ENCODE assay signal across 1 cellular context in genomic region chr3:51941798-51942602, GRCh38.
TF ChIP-seq lines count a peak whose summit lies in the region.

Gene PARP3 (plus strand): TSS chr3:51942363. CDS start chr3:51943356, 993 bp downstream.
Gene RRP9 (minus strand): TSS chr3:51941904. CDS start chr3:51941867, 37 bp downstream.

TF ChIP-seq in H1, 55 proteins besides CTCF, POLR2A, EP300 and RAD21:
- peak; percentile 86 for TF ChIP-seq PHF8 (conservative IDR thresholded peaks at IDR 0.05; ENCODE audit: low read depth, low read length)
- no peak for TF ChIP-seq KDM5A (IDR thresholded peaks at IDR 0.05; ENCODE audit: low read length)
- 0 out of 2 replicates have a peak, but pooled peaks have one; percentile 65 for TF ChIP-seq RXRA (IDR thresholded peaks at IDR 0.05; ENCODE audit: insufficient read depth, low read depth, low read length)
- no peak for TF ChIP-seq CTBP2 (IDR thresholded peaks at IDR 0.05; ENCODE audit: borderline replicate concordance, insufficient read depth, insufficient read length, low read length)
- peak in 1 of 2 experiments; percentile 89; a peak in 2 of 4 replicates for TF ChIP-seq HDAC2 (IDR thresholded peaks at IDR 0.05; ENCODE audit: borderline replicate concordance in 1 of 2, low read depth in 2 of 2, low read length in 2 of 2)
- TF ChIP-seq ASH2L (IDR thresholded peaks at IDR 0.05; ENCODE audit: low read length) = no peak
- TF ChIP-seq KDM4A (IDR thresholded peaks at IDR 0.05; ENCODE audit: low read depth, low read length, severe bottlenecking) = peak; percentile 45
- peak; percentile 27; the same call in 1 of the 2 replicates for TF ChIP-seq ATF3 (IDR thresholded peaks at IDR 0.05; ENCODE audit: insufficient read depth, low read depth, low read length)
- peak; percentile 25; the same call in 1 of the 2 replicates for TF ChIP-seq GABPA (IDR thresholded peaks at IDR 0.05; ENCODE audit: borderline replicate concordance, insufficient read depth, low read length)
- peak; percentile 12 for TF ChIP-seq SAP30 (IDR thresholded peaks at IDR 0.05; ENCODE audit: insufficient read depth, insufficient replicate concordance, low read length)
- TF ChIP-seq JUND (IDR thresholded peaks at IDR 0.05; ENCODE audit: low read length) = no peak
- TF ChIP-seq SP1 (IDR thresholded peaks at IDR 0.05; ENCODE audit: low read depth, low read length) = peak; percentile 90
- TF ChIP-seq SIN3A (conservative IDR thresholded peaks at IDR 0.05 in 1 of 2, IDR thresholded peaks at IDR 0.05 in 1 of 2; ENCODE audit: low read depth in 1 of 2, low read length in 2 of 2) = peak; percentile 73 to 77; a peak in 2 of 4 replicates
- peak; percentile 53; the same call in 1 of the 2 replicates for TF ChIP-seq TBP (IDR thresholded peaks at IDR 0.05; ENCODE audit: low read depth, low read length)
- peak; percentile 11; the same call in 1 of the 2 replicates for TF ChIP-seq BACH1 (IDR thresholded peaks at IDR 0.05; ENCODE audit: low read length)
- TF ChIP-seq MAX (IDR thresholded peaks at IDR 0.05) = peak; percentile 88
- peak; percentile 54; the same call in 1 of the 2 replicates for TF ChIP-seq POLR2AphosphoS5 (IDR thresholded peaks at IDR 0.05; ENCODE audit: low read depth, low read length)
- TF ChIP-seq HDAC6 (IDR thresholded peaks at IDR 0.05; ENCODE audit: low read depth, low read length) = peak; percentile 63
- peak; percentile 71 for TF ChIP-seq TAF1 (IDR thresholded peaks at IDR 0.05; ENCODE audit: low read depth, low read length)
- no peak for TF ChIP-seq KDM1A (IDR thresholded peaks at IDR 0.05; ENCODE audit: borderline replicate concordance, low read length)
- peak; percentile 54 for TF ChIP-seq NRF1 (IDR thresholded peaks at IDR 0.05; ENCODE audit: low read depth, low read length)
- 0 out of 2 replicates have a peak, but pooled peaks have one; percentile 19 for TF ChIP-seq EGR1 (IDR thresholded peaks at IDR 0.05; ENCODE audit: borderline replicate concordance, low read depth, low read length)
- peak; percentile 46; the same call in 1 of the 2 replicates for TF ChIP-seq CREB1 (IDR thresholded peaks at IDR 0.05)
- TF ChIP-seq SP4 (IDR thresholded peaks at IDR 0.05; ENCODE audit: low read length) = peak; percentile 96
- TF ChIP-seq SRF (IDR thresholded peaks at IDR 0.05; ENCODE audit: low read depth, low read length) = no peak
- TF ChIP-seq E2F6 (IDR thresholded peaks at IDR 0.05) = peak; percentile 39; the same call in 1 of the 2 replicates
TF ChIP-seq in H1: peak in this region for 20.
